Comparison of ENCODE assay signal across 23 cellular contexts in the genomic region with DNA sequence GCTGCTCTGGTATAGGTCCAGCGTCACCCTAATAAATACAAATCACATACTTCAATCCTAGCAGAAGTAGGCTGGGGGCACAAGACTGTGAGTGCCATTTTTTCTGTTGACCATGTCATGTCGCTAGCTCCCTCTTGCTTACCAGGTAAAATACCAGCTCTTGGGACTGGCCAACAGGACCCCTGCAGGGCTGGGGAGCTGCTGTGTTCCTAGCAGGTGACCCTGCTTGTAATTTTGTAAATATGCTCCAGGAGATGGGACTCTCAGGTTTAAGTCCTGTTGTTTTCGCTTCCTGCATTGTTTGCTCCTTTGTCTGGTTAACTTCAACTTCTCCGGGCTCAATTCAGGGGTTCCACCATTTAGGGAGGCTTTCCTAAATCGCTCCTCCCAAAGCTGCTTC.
"Had no signal": no experiment of that assay in that cellular context is flagged by ENCODE, and none has a peak within 500 bp of the region (broad histone marks: within the 10 kb centered on the region; RNA-seq: fewer than 3 reads in every experiment).

No MANE protein-coding gene starts in this region.

- H3K36me3 ChIP-seq: colonic mucosa, esophagus squamous epithelium, gastrocnemius medialis, gastroesophageal sphincter, heart left ventricle, heart right ventricle had no signal

- H3K4me1 ChIP-seq: colonic mucosa, esophagus squamous epithelium, foreskin keratinocyte, gastrocnemius medialis, gastroesophageal sphincter had no signal

- H3K4me3 Mint-ChIP-seq: dendritic cell treated with granulocyte-macrophage colony-stimulating factor and Interleukin-4, amounts not matched to agents 40 ng/mL and 50 ng/mL, for 4 days; effector memory CD8-positive, alpha-beta T cell; endodermal cell had no signal

- H3K9me3 ChIP-seq: colonic mucosa, esophagus squamous epithelium, gastrocnemius medialis, gastroesophageal sphincter, heart left ventricle, heart right ventricle had no signal

- H3K27ac ChIP-seq: colonic mucosa, coronary artery, epithelial cell of prostate, esophagus squamous epithelium, foreskin keratinocyte, gastrocnemius medialis, gastroesophageal sphincter, heart left ventricle, heart right ventricle had no signal

- H3K4me3 ChIP-seq: colonic mucosa, coronary artery, dorsolateral prefrontal cortex, esophagus squamous epithelium, gastrocnemius medialis, gastroesophageal sphincter, heart left ventricle, heart right ventricle had no signal

- DNase-seq: colonic mucosa; cortex of kidney; dermis blood vessel endothelial cell; effector CD4-positive, alpha-beta T cell; effector CD8-positive, alpha-beta T cell; effector memory CD4-positive, alpha-beta T cell; effector memory CD8-positive, alpha-beta T cell; endodermal cell; erythroblast; esophagus squamous epithelium; foreskin fibroblast; foreskin keratinocyte; foreskin melanocyte; gastrocnemius medialis; glutamatergic neuron; heart right ventricle had no signal

- H3K9me3 Mint-ChIP-seq: dendritic cell treated with granulocyte-macrophage colony-stimulating factor and Interleukin-4, amounts not matched to agents 40 ng/mL and 50 ng/mL, for 4 days; effector memory CD8-positive, alpha-beta T cell; endodermal cell had no signal

- H3K27ac Mint-ChIP-seq: dendritic cell treated with granulocyte-macrophage colony-stimulating factor and Interleukin-4, amounts not matched to agents 40 ng/mL and 50 ng/mL, for 4 days; effector memory CD8-positive, alpha-beta T cell; endodermal cell had no signal

- ATAC-seq: effector memory CD8-positive, alpha-beta T cell; esophagus mucosa; foreskin keratinocyte; gastrocnemius medialis; gastroesophageal sphincter; heart right ventricle had no signal

- H3K27me3 ChIP-seq: colonic mucosa, dorsolateral prefrontal cortex, foreskin keratinocyte, gastrocnemius medialis, heart left ventricle, heart right ventricle had no signal
